1 cellular context compared by ENCODE assay signal in genomic region chr20:59022754-59023153, GRCh38.
TF ChIP-seq lines count a peak whose summit lies in the region.

No MANE protein-coding gene starts in this region.

TF ChIP-seq in HepG2, 621 proteins besides CTCF, POLR2A, EP300 and RAD21:
- 0 out of 2 replicates have a peak, but pooled peaks have one; percentile 36 for TF ChIP-seq ZNF280B (CRISPR knock-in tag; IDR thresholded peaks at IDR 0.05; ENCODE audit: borderline replicate concordance)
- no peak for TF ChIP-seq E2F2 (CRISPR knock-in tag; IDR thresholded peaks at IDR 0.05; ENCODE audit: borderline replicate concordance)
- peak; percentile 64 for TF ChIP-seq AGO2 (optimal IDR thresholded peaks at IDR 0.05; ENCODE audit: low read depth, low read length)
- TF ChIP-seq RBFOX2 (IDR thresholded peaks at IDR 0.05; ENCODE audit: low read depth, low read length), result 0 out of 2 replicates have a peak, but pooled peaks have one; percentile 15
- no peak for TF ChIP-seq ZMAT3 (CRISPR knock-in tag; conservative IDR thresholded peaks at IDR 0.05)
- no peak for TF ChIP-seq SKIL (CRISPR knock-in tag; IDR thresholded peaks at IDR 0.05; ENCODE audit: borderline replicate concordance)
- TF ChIP-seq ZBTB38 (CRISPR knock-in tag; IDR thresholded peaks at IDR 0.05), result peak; percentile 38; the same call in 1 of the 2 replicates
- TF ChIP-seq ETV6 (CRISPR knock-in tag; conservative IDR thresholded peaks at IDR 0.05), result no peak
- no peak for TF ChIP-seq FUBP1 (CRISPR knock-in tag; IDR thresholded peaks at IDR 0.05; ENCODE audit: borderline replicate concordance)
- 0 out of 2 replicates have a peak, but pooled peaks have one; percentile 12 for TF ChIP-seq ZNF687 (CRISPR knock-in tag; IDR thresholded peaks at IDR 0.05)
- TF ChIP-seq HMG20B (CRISPR knock-in tag; conservative IDR thresholded peaks at IDR 0.05), result no peak
